ENCODE assay signal across 28 cellular contexts in the genomic region with DNA sequence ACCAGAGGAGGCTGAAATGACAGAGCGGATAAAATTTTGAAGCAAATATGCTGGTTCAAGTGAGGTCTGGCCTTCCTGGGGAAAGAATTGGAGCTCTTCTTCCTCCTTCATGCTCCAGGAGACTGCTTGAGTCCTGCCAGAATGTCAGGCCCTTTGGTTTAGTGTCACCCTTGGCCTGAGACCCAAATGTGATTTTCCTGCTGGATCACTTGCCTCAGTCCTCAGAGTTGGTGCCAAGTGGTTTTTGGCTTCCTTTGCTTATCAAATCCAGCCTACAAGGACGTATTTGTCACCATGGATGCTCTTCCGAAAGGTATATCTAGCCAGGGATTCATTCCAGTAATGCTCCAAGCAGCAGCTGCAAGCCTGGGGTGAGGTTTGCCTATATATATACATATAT.
"Had no signal": no experiment of that assay in that cellular context is flagged by ENCODE, and none has a peak within 500 bp of the region (broad histone marks: within the 10 kb centered on the region; RNA-seq: fewer than 3 reads in every experiment).

No MANE protein-coding gene starts in this region.

- H3K36me3 ChIP-seq: ascending aorta, breast epithelium, esophagus muscularis mucosa, gastrocnemius medialis, heart left ventricle had no signal

- H3K27ac ChIP-seq: ascending aorta, breast epithelium, coronary artery, esophagus muscularis mucosa, foreskin keratinocyte, gastrocnemius medialis, heart left ventricle had no signal

- H3K4me3 ChIP-seq: ascending aorta, breast epithelium, coronary artery, dorsolateral prefrontal cortex, esophagus muscularis mucosa, gastrocnemius medialis, heart left ventricle had no signal

- H3K27me3 ChIP-seq: ascending aorta, breast epithelium, esophagus muscularis mucosa, gastrocnemius medialis had no signal

- H3K4me1 ChIP-seq: ascending aorta, breast epithelium, foreskin keratinocyte, gastrocnemius medialis, heart left ventricle had no signal

- ATAC-seq: activated CD4-positive, alpha-beta T cell treated with anti-CD3 and anti-CD28 coated beads for 36 hours; activated CD8-positive, alpha-beta memory T cell treated with anti-CD3 and anti-CD28 coated beads, Interleukin-2, amount 10 ng/mL, durations not matched to agents 7 days and 5 days; activated CD8-positive, alpha-beta T cell treated with anti-CD3 and anti-CD28 coated beads, Interleukin-2, amount 10 ng/mL, durations not matched to agents 7 days and 5 days; activated naive CD4-positive, alpha-beta T cell treated with anti-CD3 and anti-CD28 coated beads, Interleukin-2, amount 50 U/mL, for 72 hours; effector memory CD8-positive, alpha-beta T cell; foreskin keratinocyte; gastrocnemius medialis; heart left ventricle had no signal

- DNase-seq: activated CD4-positive, alpha-beta memory T cell treated with anti-CD3 and anti-CD28 coated beads for 36 hours; activated CD4-positive, alpha-beta T cell treated with anti-CD3 and anti-CD28 coated beads for 36 hours; activated CD4-positive, alpha-beta T cell treated with anti-CD3 and anti-CD28 coated beads, Interleukin-2, amount 10 ng/mL, durations not matched to agents 24 days and 14 days; activated CD4-positive, CD25-positive, alpha-beta regulatory T cell; activated CD4-positive, CD25-positive, alpha-beta regulatory T cell treated with anti-CD3 and anti-CD28 coated beads, Interleukin-2, amount 50 U/mL, for 72 hours; activated CD8-positive, alpha-beta memory T cell treated with anti-CD3 and anti-CD28 coated beads, Interleukin-2, amount 10 ng/mL, durations not matched to agents 7 days and 5 days; activated CD8-positive, alpha-beta memory T cell treated with anti-CD3 and anti-CD28 coated beads, Interleukin-2, amount 50 U/mL, for 4 hours; activated CD8-positive, alpha-beta T cell treated with anti-CD3 and anti-CD28 coated beads, Interleukin-2, amount 10 ng/mL, durations not matched to agents 7 days and 5 days; activated gamma-delta T cell; activated naive CD4-positive, alpha-beta T cell; activated naive CD4-positive, alpha-beta T cell treated with anti-CD3 and anti-CD28 coated beads, Interleukin-2, amount 10 ng/mL, durations not matched to agents 7 days and 5 days; activated naive CD8-positive, alpha-beta T cell treated with anti-CD3 and anti-CD28 coated beads, Interleukin-2, amount 10 ng/mL, durations not matched to agents 7 days and 5 days; activated T-cell treated with anti-CD3 and anti-CD28 coated beads, Interleukin-2, amount 50 U/mL, for 1 hour; activated T-cell treated with anti-CD3 and anti-CD28 coated beads, Interleukin-2, amount 50 U/mL, for 48 hours; effector CD4-positive, alpha-beta T cell; effector memory CD8-positive, alpha-beta T cell; erythroblast; foreskin keratinocyte; gastrocnemius medialis; glutamatergic neuron; heart left ventricle; T-helper 2 cell had no signal

- H3K9me3 ChIP-seq: ascending aorta, breast epithelium, esophagus muscularis mucosa, gastrocnemius medialis, heart left ventricle had no signal
